ENCODE assay signal across 21 cellular contexts in genomic region chr14:28772613-28773012, GRCh38. TPM values are rescaled to one million over a fixed set of nuclear protein-coding genes. Genes with fewer than 3 reads are reported as not detected.
DNase-seq lines count a peak whose midpoint lies in the region; ATAC-seq, FAIRE-seq and TF ChIP-seq lines count a peak whose summit lies in the region.
"Had no signal": no experiment of that assay in that cellular context is flagged by ENCODE, and none has a peak within 500 bp of the region (broad histone marks: within the 10 kb centered on the region; RNA-seq: fewer than 3 reads in every experiment).

No MANE protein-coding gene starts in this region.

- no peaks in the 10 kb centered on the region for H3K4me1 Mint-ChIP-seq in T-helper 2 cell treated with Interferon-gamma antibody and Interleukin-4, amounts not matched to agents 5 μg/mL and 100 μg/mL, for 36 hours (ENCODE audit: low read depth)

- H3K4me3 Mint-ChIP-seq in T-helper 2 cell treated with Interferon-gamma antibody and Interleukin-4, amounts not matched to agents 5 μg/mL and 100 μg/mL, for 36 hours = no peak overlapping the region
- H3K4me3 Mint-ChIP-seq: activated naive CD8-positive, alpha-beta T cell; activated T-cell treated with anti-CD3 and anti-CD28 coated beads, Interleukin-2, amount 50 U/mL, for 24 hours; CD4-positive, alpha-beta T cell; mesothelial cell of epicardium had no signal

- peaks cover 3% of the 10 kb centered on the region for H3K9me3 Mint-ChIP-seq in T-helper 2 cell treated with Interferon-gamma antibody and Interleukin-4, amounts not matched to agents 5 μg/mL and 100 μg/mL, for 36 hours
- H3K9me3 Mint-ChIP-seq: mesothelial cell of epicardium had no signal

- peaks cover 1% of the 10 kb centered on the region for H3K36me3 Mint-ChIP-seq in T-helper 2 cell treated with Interferon-gamma antibody and Interleukin-4, amounts not matched to agents 5 μg/mL and 100 μg/mL, for 36 hours (ENCODE audit: low read depth)
- H3K36me3 Mint-ChIP-seq: mesothelial cell of epicardium had no signal

- no peak overlapping the region for H3K4me2 ChIP-seq in K562 (ENCODE audit: insufficient read depth, low read length)

- H3K4me1 ChIP-seq in K562 (replicated peaks in 1 of 2; ENCODE audit: control insufficient read depth in 2 of 2, insufficient read depth in 2 of 2, low read length in 2 of 2) = peaks cover 0 to 16% of the 10 kb centered on the region in 2 experiments; a peak in 2 of 5 replicates
- H3K4me1 ChIP-seq: heart left ventricle had no signal

- H3K27me3 ChIP-seq in K562 (ENCODE audit: control insufficient read depth in 2 of 2, insufficient read depth in 2 of 2, low read length in 2 of 2) = peaks cover 0 to 10% of the 10 kb centered on the region in 2 experiments; a peak in 1 of 5 replicates

- no peak for TF ChIP-seq RAD21 in K562 (CRISPR knock-in tag; conservative IDR thresholded peaks at IDR 0.05 in 1 of 2, IDR thresholded peaks at IDR 0.05 in 1 of 2)

- intact Hi-C loops in K562 (cut with micrococcal nuclease) = no loop called here
- intact Hi-C loops in sciatic nerve (cut with DNase I) = no loop called here

- H4K20me1 ChIP-seq in K562 (replicated peaks; ENCODE audit: control insufficient read depth, insufficient read depth, low read length) = no peaks in the 10 kb centered on the region

- peaks cover 58% of the 10 kb centered on the region for H3K27me3 Mint-ChIP-seq in T-helper 2 cell treated with Interferon-gamma antibody and Interleukin-4, amounts not matched to agents 5 μg/mL and 100 μg/mL, for 36 hours (ENCODE audit: low read depth)

- ATAC-seq in K562 = peak; percentile 18; the same call in 2 of the 3 replicates
- no peak for ATAC-seq in GM18868 (IDR thresholded peaks at IDR 0.05; ENCODE audit: unreplicated experiment)
- no peak for ATAC-seq in sciatic nerve
- ATAC-seq: heart left ventricle, Panc1, right cardiac atrium had no signal

- peak overlapping the region; percentile 11 for H3K27ac Mint-ChIP-seq in T-helper 2 cell treated with Interferon-gamma antibody and Interleukin-4, amounts not matched to agents 5 μg/mL and 100 μg/mL, for 36 hours
- H3K27ac Mint-ChIP-seq: activated naive CD8-positive, alpha-beta T cell; activated T-cell treated with anti-CD3 and anti-CD28 coated beads, Interleukin-2, amount 50 U/mL, for 24 hours; CD4-positive, alpha-beta T cell; H9; mesothelial cell of epicardium had no signal

- peaks cover 36% of the 10 kb centered on the region for H3K79me2 ChIP-seq in K562 (ENCODE audit: control insufficient read depth, insufficient read depth, low read length)

- BruUV-seq in K562 (replicated peaks; lab: Mats Ljungman, UMichigan) = no TSS peak

- H3K9me1 ChIP-seq in K562 (ENCODE audit: control insufficient read depth, insufficient read depth, low read length) = no peaks in the 10 kb centered on the region

- TF ChIP-seq EP300 in K562 (IDR thresholded peaks at IDR 0.05; ENCODE audit: low read length) = no peak

- TF ChIP-seq CTCF in K562 (IDR thresholded peaks at IDR 0.05 in 2 of 3, conservative IDR thresholded peaks at IDR 0.05 in 1 of 3; ENCODE audit: insufficient read depth in 2 of 3, low read depth in 1 of 3, low read length in 3 of 3) = no peak

- no peak for DNase-seq in T-helper 2 cell treated with Interferon-gamma antibody and Interleukin-4, amounts not matched to agents 5 μg/mL and 100 μg/mL, for 36 hours (ENCODE audit: low spot score)
- DNase-seq in T-helper 2 cell (no peak), NCI-H345 treated with DMSO at 0.1 percent for 48 hours (lab: John Stamatoyannopoulos, UW; ENCODE audit: unreplicated experiment) (peak; percentile 92), K562 (ENCODE audit: extremely low read depth in 1 of 4, low spot score in 3 of 4) (peak in 1 of 4 experiments; percentile 42), superior temporal gyrus (ENCODE audit: extremely low spot score) (peak; percentile 60), HTR-8/SVneo (ENCODE audit: insufficient read length, low spot score) (no peak), sciatic nerve (ENCODE audit: low spot score) (no peak)
- DNase-seq: activated T-cell treated with anti-CD3 and anti-CD28 coated beads, Interleukin-2, amount 50 U/mL, for 24 hours; CD4-positive, alpha-beta T cell; effector CD8-positive, alpha-beta T cell; H9; heart left ventricle; right cardiac atrium had no signal

- POLR2A ChIA-PET in K562 (lab: Yijun Ruan, JAX) = no interaction called here

- H3K27ac ChIP-seq in K562 (ENCODE audit: extremely low read depth, low read depth, low read length) = no peak overlapping the region
- H3K27ac ChIP-seq: cardiac muscle cell, heart left ventricle, SK-N-MC had no signal

- CTCF ChIA-PET in K562 (lab: Yijun Ruan, JAX; ENCODE audit: low intra/inter-chr PET ratio) = no interaction called here

- in situ Hi-C loops in K562 (cut with MboI) = loop anchor here (25.0 kb wide), 2 partner anchors 440 to 1440 kb away; no protein-coding TSS in a partner anchor

- H3K9me3 ChIP-seq in K562 (replicated peaks; ENCODE audit: control insufficient read depth, insufficient read depth, low read depth, low read length) = no peaks in the 10 kb centered on the region

- H3K36me3 ChIP-seq in K562 (ENCODE audit: control insufficient read depth, insufficient read depth, low read length) = no peaks in the 10 kb centered on the region
- H3K36me3 ChIP-seq: cardiac muscle cell, heart left ventricle had no signal

- WGBS in K562 (ENCODE audit: insufficient coverage, low coverage, missing lambda C conversion rate) = 15% methylated on average over 3 of the region's 3 CpGs

- TF ChIP-seq POLR2A in K562 (conservative IDR thresholded peaks at IDR 0.05) = no peak

- FAIRE-seq in K562 (lab: Jason Lieb, UNC) (no peak), HTR-8/SVneo (lab: Jason Lieb, UNC) (no peak)

- H2AFZ ChIP-seq in K562 (ENCODE audit: low read depth, low read length) = no peak overlapping the region

- H3K4me3 ChIP-seq in K562 = no peak overlapping the region
- H3K4me3 ChIP-seq: cardiac muscle cell, heart left ventricle, SK-N-MC had no signal

- no peak overlapping the region for H3K9ac ChIP-seq in K562 (ENCODE audit: insufficient read depth in 1 of 2, low read depth in 2 of 2, low read length in 2 of 2)

TF ChIP-seq in K562, 482 proteins besides CTCF, POLR2A, EP300 and RAD21:
- TF ChIP-seq MECOM (CRISPR knock-in tag; IDR thresholded peaks at IDR 0.05) (no peak), THRB (CRISPR knock-in tag; conservative IDR thresholded peaks at IDR 0.05) (no peak), CEBPB (tag; IDR thresholded peaks at IDR 0.05) (peak; percentile 40), ELF2 (CRISPR knock-in tag; IDR thresholded peaks at IDR 0.05) (no peak), ZNF408 (CRISPR knock-in tag; IDR thresholded peaks at IDR 0.05; ENCODE audit: low read depth) (no peak), BMI1 (IDR thresholded peaks at IDR 0.05; ENCODE audit: low read length) (no peak), POLR2AphosphoS5 (IDR thresholded peaks at IDR 0.05; ENCODE audit: control insufficient read depth, insufficient read depth, low read depth, low read length) (no peak), HMBOX1 (IDR thresholded peaks at IDR 0.05) (0 out of 2 replicates have a peak, but pooled peaks have one; percentile 30), ZBTB17 (CRISPR knock-in tag; IDR thresholded peaks at IDR 0.05) (no peak)

RNA-seq across cellular contexts. Expression of gene FOXG1, which starts 6.0 kb away (rescaled TPM):
- 1.0 and 1.7 TPM in 2 replicates for total RNA-seq in K562 (2011; cell fraction: chromatin; rRNA removed; ENCODE audit: low replicate concordance)
- total RNA-seq in K562 (2011; cell fraction: nucleolus; rRNA removed) = 0.53 and 1.0 TPM in 2 replicates
- 1.2 and 1.7 TPM in 2 replicates for total RNA-seq in K562 (2011; cell fraction: nucleoplasm; rRNA removed)
- total RNA-seq in K562 (2014; rRNA removed) (0.68 and 1.2 TPM in 2 replicates), K562 (2014; rRNA removed; fragmentation: Illumina TruSeq; extraction: Trizol) (0.69 and 0.70 TPM in 2 replicates), K562 (2015; rRNA removed; fragmentation: Illumina TruSeq; extraction: Trizol) (0.94 and 1.1 TPM in 2 replicates), K562 (2021) (3.0 and 3.7 TPM in 2 replicates), sciatic nerve (0.09 TPM)
- polyA plus RNA-seq in K562 (2011; rRNA removed) (0.55 and 0.56 TPM in 2 replicates), K562 (2014; fragmentation: Illumina TruSeq; extraction: Trizol) (0.74 and 1.2 TPM in 2 replicates), K562 (2014; fragmentation: Nextera tagmentation; extraction: Ambion mirVana) (1 to 10 TPM in 1 of 2 experiments, under 1 TPM in 1; 0.85 to 1.4 TPM), K562 (2014; rRNA removed) (1.3 TPM in 2 replicates)
- 0.41 and 0.97 TPM in 2 replicates for polyA plus RNA-seq in K562 (2011; cell fraction: cytosol; rRNA removed)
- 2.6 and 3.1 TPM in 2 replicates for polyA plus RNA-seq in K562 (2011; cell fraction: nucleus; rRNA removed)
- 2.5 and 2.8 TPM in 2 replicates for polyA plus RNA-seq in K562 (2012)
- 0.21 TPM in 2 replicates for polyA minus RNA-seq in K562 (2011; rRNA and poly(A)+ RNA removed)
- 0.27 and 0.48 TPM in 2 replicates for polyA minus RNA-seq in K562 (2011; cell fraction: cytosol; rRNA and poly(A)+ RNA removed)
- polyA minus RNA-seq in K562 (2011; cell fraction: nucleus; rRNA and poly(A)+ RNA removed) = 0.54 and 0.89 TPM in 2 replicates
- total RNA-seq: cardiac muscle cell; CD4-positive, alpha-beta T cell; heart left ventricle; LHCN-M2; mesothelial cell of epicardium; right cardiac atrium; subcutaneous adipose tissue had no signal
- polyA plus RNA-seq: heart left ventricle had no signal

Comparison
In these comparisons a context has a peak if more than half of its experiments do, and no peak if none do; other contexts are left out.
1. DNase-seq: peak in NCI-H345 treated with DMSO at 0.1 percent for 48 hours (single experiment) and superior temporal gyrus (single experiment); none in T-helper 2 cell treated with Interferon-gamma antibody and Interleukin-4, amounts not matched to agents 5 μg/mL and 100 μg/mL, for 36 hours (single experiment), T-helper 2 cell (0 of 5), HTR-8/SVneo (single experiment) and sciatic nerve (single experiment).